ENCODE assay signal across 2 cellular contexts in the genomic region with DNA sequence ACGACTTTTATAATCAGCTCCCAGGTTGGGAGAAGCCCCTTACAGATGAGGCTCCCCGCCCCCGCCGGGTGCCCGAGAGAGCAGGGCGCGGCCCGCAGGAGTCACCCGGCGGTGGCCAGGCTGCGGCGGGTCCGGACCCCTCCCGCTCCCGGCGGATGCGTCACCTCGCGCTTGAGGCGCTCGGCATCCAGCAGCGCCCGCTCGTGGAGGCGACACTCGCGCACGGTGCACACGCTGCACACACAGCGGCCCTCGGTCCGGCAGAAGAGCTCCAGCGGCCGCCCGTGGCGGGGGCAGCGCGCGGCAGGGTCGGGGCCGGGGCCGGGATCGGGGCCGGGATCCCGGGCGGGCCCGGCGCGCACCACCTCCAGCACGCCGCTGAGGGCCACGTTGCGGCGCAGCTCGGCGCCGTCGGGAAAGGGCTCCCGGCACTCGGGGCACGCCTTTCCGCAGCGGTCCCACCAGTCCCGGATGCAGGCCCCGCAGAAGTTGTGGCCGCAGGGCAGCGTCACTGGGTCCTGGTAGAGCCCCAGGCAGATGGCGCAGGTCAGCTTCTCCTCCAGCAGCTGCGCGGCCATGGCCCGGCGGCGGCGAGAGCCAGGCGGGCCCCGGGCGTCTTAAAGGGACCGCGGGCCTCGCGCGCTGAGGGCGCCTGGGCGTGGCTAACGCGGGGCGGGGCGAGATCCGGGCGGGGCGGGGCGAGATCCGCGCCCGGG.
TF ChIP-seq lines count a peak whose summit lies in the region.

A gene with protein sequence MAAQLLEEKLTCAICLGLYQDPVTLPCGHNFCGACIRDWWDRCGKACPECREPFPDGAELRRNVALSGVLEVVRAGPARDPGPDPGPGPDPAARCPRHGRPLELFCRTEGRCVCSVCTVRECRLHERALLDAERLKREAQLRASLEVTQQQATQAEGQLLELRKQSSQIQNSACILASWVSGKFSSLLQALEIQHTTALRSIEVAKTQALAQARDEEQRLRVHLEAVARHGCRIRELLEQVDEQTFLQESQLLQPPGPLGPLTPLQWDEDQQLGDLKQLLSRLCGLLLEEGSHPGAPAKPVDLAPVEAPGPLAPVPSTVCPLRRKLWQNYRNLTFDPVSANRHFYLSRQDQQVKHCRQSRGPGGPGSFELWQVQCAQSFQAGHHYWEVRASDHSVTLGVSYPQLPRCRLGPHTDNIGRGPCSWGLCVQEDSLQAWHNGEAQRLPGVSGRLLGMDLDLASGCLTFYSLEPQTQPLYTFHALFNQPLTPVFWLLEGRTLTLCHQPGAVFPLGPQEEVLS (minus strand): TSS at position 592 of the 716 bp plus-strand sequence. CDS start 14 bp downstream, at position 578.

TF ChIP-seq in HCT116, 20 proteins besides CTCF, POLR2A, EP300 and RAD21:
- TF ChIP-seq TCF7L2 (IDR thresholded peaks at IDR 0.05; ENCODE audit: borderline replicate concordance, extremely low read depth, insufficient read depth, insufficient read length) (peak; percentile 51), SP1 (IDR thresholded peaks at IDR 0.05; ENCODE audit: low read depth) (no peak; the same call in 1 of the 2 replicates), CEBPB (IDR thresholded peaks at IDR 0.05; ENCODE audit: low read depth) (no peak), SRF (IDR thresholded peaks at IDR 0.05; ENCODE audit: low read depth) (no peak), EZH2 (IDR thresholded peaks at IDR 0.05) (no peak), FOSL1 (IDR thresholded peaks at IDR 0.05; ENCODE audit: low read depth) (no peak), YY1 (IDR thresholded peaks at IDR 0.05; ENCODE audit: extremely low read depth, insufficient replicate concordance, low read depth, low read length) (peak; percentile 89), SIN3A (IDR thresholded peaks at IDR 0.05; ENCODE audit: low read depth) (peak; percentile 89), JUND (IDR thresholded peaks at IDR 0.05) (no peak), ZFX (IDR thresholded peaks at IDR 0.05) (peak; percentile 99), ZNF274 (IDR thresholded peaks at IDR 0.05; ENCODE audit: low read depth, low read length) (no peak), EZH2phosphoT487 (IDR thresholded peaks at IDR 0.05; ENCODE audit: borderline replicate concordance) (no peak), ELF1 (IDR thresholded peaks at IDR 0.05; ENCODE audit: borderline replicate concordance, low read depth) (no peak), EGR1 (IDR thresholded peaks at IDR 0.05; ENCODE audit: low read depth) (no peak), CBX3 (IDR thresholded peaks at IDR 0.05; ENCODE audit: low read depth) (no peak), POLR2AphosphoS5 (IDR thresholded peaks at IDR 0.05; ENCODE audit: low read depth, low read length) (peak; percentile 91)
- TF ChIP-seq, protein P1, sequence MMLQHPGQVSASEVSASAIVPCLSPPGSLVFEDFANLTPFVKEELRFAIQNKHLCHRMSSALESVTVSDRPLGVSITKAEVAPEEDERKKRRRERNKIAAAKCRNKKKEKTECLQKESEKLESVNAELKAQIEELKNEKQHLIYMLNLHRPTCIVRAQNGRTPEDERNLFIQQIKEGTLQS (IDR thresholded peaks at IDR 0.05): no peak
- TF ChIP-seq, protein P2, sequence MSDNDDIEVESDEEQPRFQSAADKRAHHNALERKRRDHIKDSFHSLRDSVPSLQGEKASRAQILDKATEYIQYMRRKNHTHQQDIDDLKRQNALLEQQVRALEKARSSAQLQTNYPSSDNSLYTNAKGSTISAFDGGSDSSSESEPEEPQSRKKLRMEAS (IDR thresholded peaks at IDR 0.05): peak; percentile 85
- TF ChIP-seq, protein P3, sequence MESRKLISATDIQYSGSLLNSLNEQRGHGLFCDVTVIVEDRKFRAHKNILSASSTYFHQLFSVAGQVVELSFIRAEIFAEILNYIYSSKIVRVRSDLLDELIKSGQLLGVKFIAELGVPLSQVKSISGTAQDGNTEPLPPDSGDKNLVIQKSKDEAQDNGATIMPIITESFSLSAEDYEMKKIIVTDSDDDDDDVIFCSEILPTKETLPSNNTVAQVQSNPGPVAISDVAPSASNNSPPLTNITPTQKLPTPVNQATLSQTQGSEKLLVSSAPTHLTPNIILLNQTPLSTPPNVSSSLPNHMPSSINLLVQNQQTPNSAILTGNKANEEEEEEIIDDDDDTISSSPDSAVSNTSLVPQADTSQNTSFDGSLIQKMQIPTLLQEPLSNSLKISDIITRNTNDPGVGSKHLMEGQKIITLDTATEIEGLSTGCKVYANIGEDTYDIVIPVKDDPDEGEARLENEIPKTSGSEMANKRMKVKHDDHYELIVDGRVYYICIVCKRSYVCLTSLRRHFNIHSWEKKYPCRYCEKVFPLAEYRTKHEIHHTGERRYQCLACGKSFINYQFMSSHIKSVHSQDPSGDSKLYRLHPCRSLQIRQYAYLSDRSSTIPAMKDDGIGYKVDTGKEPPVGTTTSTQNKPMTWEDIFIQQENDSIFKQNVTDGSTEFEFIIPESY (IDR thresholded peaks at IDR 0.05; ENCODE audit: extremely low read depth, insufficient replicate concordance, low read length): no peak
- TF ChIP-seq, protein P4, sequence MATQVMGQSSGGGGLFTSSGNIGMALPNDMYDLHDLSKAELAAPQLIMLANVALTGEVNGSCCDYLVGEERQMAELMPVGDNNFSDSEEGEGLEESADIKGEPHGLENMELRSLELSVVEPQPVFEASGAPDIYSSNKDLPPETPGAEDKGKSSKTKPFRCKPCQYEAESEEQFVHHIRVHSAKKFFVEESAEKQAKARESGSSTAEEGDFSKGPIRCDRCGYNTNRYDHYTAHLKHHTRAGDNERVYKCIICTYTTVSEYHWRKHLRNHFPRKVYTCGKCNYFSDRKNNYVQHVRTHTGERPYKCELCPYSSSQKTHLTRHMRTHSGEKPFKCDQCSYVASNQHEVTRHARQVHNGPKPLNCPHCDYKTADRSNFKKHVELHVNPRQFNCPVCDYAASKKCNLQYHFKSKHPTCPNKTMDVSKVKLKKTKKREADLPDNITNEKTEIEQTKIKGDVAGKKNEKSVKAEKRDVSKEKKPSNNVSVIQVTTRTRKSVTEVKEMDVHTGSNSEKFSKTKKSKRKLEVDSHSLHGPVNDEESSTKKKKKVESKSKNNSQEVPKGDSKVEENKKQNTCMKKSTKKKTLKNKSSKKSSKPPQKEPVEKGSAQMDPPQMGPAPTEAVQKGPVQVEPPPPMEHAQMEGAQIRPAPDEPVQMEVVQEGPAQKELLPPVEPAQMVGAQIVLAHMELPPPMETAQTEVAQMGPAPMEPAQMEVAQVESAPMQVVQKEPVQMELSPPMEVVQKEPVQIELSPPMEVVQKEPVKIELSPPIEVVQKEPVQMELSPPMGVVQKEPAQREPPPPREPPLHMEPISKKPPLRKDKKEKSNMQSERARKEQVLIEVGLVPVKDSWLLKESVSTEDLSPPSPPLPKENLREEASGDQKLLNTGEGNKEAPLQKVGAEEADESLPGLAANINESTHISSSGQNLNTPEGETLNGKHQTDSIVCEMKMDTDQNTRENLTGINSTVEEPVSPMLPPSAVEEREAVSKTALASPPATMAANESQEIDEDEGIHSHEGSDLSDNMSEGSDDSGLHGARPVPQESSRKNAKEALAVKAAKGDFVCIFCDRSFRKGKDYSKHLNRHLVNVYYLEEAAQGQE (IDR thresholded peaks at IDR 0.05; ENCODE audit: low read depth): no peak
TF ChIP-seq in HCT116: peak in this region for 6.

TF ChIP-seq in GM12878, 131 proteins besides CTCF, POLR2A, EP300 and RAD21 (continues in another document):
- no peak for TF ChIP-seq SIX5 (IDR thresholded peaks at IDR 0.05; ENCODE audit: low read depth, low read length, severe bottlenecking)
- TF ChIP-seq CREM (IDR thresholded peaks at IDR 0.05; ENCODE audit: low read depth): no peak
- TF ChIP-seq IKZF1 (conservative IDR thresholded peaks at IDR 0.05): peak; percentile 94
- TF ChIP-seq NR2F1 (conservative IDR thresholded peaks at IDR 0.05): peak; percentile 62
- 0 out of 2 replicates have a peak, but pooled peaks have one; percentile 21 for TF ChIP-seq CBFB (IDR thresholded peaks at IDR 0.05; ENCODE audit: low read depth)
- no peak for TF ChIP-seq NFYA (IDR thresholded peaks at IDR 0.05; ENCODE audit: borderline replicate concordance, low read depth, low read length)
- TF ChIP-seq NRF1 (conservative IDR thresholded peaks at IDR 0.05; ENCODE audit: low read depth, low read length): 0 out of 2 replicates have a peak, but pooled peaks have one; percentile 19
- TF ChIP-seq SMC3 (IDR thresholded peaks at IDR 0.05; ENCODE audit: borderline replicate concordance, low read length): peak; percentile 22; the same call in 1 of the 2 replicates
- peak; percentile 28; the same call in 1 of the 2 replicates for TF ChIP-seq ZNF217 (IDR thresholded peaks at IDR 0.05)
- TF ChIP-seq, protein P5, sequence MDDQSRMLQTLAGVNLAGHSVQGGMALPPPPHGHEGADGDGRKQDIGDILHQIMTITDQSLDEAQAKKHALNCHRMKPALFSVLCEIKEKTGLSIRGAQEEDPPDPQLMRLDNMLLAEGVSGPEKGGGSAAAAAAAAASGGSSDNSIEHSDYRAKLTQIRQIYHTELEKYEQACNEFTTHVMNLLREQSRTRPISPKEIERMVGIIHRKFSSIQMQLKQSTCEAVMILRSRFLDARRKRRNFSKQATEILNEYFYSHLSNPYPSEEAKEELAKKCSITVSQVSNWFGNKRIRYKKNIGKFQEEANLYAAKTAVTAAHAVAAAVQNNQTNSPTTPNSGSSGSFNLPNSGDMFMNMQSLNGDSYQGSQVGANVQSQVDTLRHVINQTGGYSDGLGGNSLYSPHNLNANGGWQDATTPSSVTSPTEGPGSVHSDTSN (IDR thresholded peaks at IDR 0.05; ENCODE audit: insufficient replicate concordance, low read depth, low read length): no peak
- TF ChIP-seq LARP7 (IDR thresholded peaks at IDR 0.05): peak; percentile 98
- TF ChIP-seq POLR2AphosphoS5 (IDR thresholded peaks at IDR 0.05; ENCODE audit: low read length): peak; percentile 55; the same call in 1 of the 2 replicates
- TF ChIP-seq SMARCA5 (IDR thresholded peaks at IDR 0.05): peak; percentile 89; the same call in 1 of the 2 replicates
- 0 out of 2 replicates have a peak, but pooled peaks have one; percentile 24 for TF ChIP-seq ZBED1 (IDR thresholded peaks at IDR 0.05; ENCODE audit: borderline replicate concordance)
- TF ChIP-seq, protein P6, sequence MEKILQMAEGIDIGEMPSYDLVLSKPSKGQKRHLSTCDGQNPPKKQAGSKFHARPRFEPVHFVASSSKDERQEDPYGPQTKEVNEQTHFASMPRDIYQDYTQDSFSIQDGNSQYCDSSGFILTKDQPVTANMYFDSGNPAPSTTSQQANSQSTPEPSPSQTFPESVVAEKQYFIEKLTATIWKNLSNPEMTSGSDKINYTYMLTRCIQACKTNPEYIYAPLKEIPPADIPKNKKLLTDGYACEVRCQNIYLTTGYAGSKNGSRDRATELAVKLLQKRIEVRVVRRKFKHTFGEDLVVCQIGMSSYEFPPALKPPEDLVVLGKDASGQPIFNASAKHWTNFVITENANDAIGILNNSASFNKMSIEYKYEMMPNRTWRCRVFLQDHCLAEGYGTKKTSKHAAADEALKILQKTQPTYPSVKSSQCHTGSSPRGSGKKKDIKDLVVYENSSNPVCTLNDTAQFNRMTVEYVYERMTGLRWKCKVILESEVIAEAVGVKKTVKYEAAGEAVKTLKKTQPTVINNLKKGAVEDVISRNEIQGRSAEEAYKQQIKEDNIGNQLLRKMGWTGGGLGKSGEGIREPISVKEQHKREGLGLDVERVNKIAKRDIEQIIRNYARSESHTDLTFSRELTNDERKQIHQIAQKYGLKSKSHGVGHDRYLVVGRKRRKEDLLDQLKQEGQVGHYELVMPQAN (conservative IDR thresholded peaks at IDR 0.05): peak; percentile 77
- peak in 1 of 2 experiments; percentile 19; a peak in 1 of 3 replicates for TF ChIP-seq EGR1 (IDR thresholded peaks at IDR 0.05; ENCODE audit: borderline replicate concordance in 1 of 2, low read depth in 2 of 2, low read length in 2 of 2)
- TF ChIP-seq POLR2AphosphoS2 (IDR thresholded peaks at IDR 0.05; ENCODE audit: low read depth, low read length): no peak
- TF ChIP-seq SMAD5 (IDR thresholded peaks at IDR 0.05; ENCODE audit: low read depth): 0 out of 2 replicates have a peak, but pooled peaks have one; percentile 38
- peak; percentile 97 for TF ChIP-seq GATAD2B (conservative IDR thresholded peaks at IDR 0.05; ENCODE audit: low read depth)
- peak; percentile 30; the same call in 1 of the 2 replicates for TF ChIP-seq NR2C1 (IDR thresholded peaks at IDR 0.05)
- TF ChIP-seq BHLHE40 (IDR thresholded peaks at IDR 0.05; ENCODE audit: borderline replicate concordance in 1 of 2, low read depth in 2 of 2, low read length in 1 of 2): peak; percentile 35 to 77; a peak in 2 of 4 replicates
- TF ChIP-seq ETV6 (conservative IDR thresholded peaks at IDR 0.05 in 1 of 2, IDR thresholded peaks at IDR 0.05 in 1 of 2; ENCODE audit: borderline replicate concordance in 1 of 2, low read depth in 1 of 2): no peak
- TF ChIP-seq, protein P7, sequence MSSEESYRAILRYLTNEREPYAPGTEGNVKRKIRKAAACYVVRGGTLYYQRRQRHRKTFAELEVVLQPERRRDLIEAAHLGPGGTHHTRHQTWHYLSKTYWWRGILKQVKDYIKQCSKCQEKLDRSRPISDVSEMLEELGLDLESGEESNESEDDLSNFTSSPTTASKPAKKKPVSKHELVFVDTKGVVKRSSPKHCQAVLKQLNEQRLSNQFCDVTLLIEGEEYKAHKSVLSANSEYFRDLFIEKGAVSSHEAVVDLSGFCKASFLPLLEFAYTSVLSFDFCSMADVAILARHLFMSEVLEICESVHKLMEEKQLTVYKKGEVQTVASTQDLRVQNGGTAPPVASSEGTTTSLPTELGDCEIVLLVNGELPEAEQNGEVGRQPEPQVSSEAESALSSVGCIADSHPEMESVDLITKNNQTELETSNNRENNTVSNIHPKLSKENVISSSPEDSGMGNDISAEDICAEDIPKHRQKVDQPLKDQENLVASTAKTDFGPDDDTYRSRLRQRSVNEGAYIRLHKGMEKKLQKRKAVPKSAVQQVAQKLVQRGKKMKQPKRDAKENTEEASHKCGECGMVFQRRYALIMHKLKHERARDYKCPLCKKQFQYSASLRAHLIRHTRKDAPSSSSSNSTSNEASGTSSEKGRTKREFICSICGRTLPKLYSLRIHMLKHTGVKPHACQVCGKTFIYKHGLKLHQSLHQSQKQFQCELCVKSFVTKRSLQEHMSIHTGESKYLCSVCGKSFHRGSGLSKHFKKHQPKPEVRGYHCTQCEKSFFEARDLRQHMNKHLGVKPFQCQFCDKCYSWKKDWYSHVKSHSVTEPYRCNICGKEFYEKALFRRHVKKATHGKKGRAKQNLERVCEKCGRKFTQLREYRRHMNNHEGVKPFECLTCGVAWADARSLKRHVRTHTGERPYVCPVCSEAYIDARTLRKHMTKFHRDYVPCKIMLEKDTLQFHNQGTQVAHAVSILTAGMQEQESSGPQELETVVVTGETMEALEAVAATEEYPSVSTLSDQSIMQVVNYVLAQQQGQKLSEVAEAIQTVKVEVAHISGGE (CRISPR knock-in tag; IDR thresholded peaks at IDR 0.05): no peak
- TF ChIP-seq BACH1 (IDR thresholded peaks at IDR 0.05; ENCODE audit: borderline replicate concordance): peak; percentile 95
- TF ChIP-seq TCF12 (IDR thresholded peaks at IDR 0.05; ENCODE audit: low read depth, low read length): peak; percentile 69; the same call in 1 of the 2 replicates
- TF ChIP-seq SIN3A (IDR thresholded peaks at IDR 0.05; ENCODE audit: low read depth, low read length): 0 out of 2 replicates have a peak, but pooled peaks have one; percentile 46
